ENCODE assay signal across 18 cellular contexts in genomic region chr16:26396511-26397235, GRCh38.
DNase-seq lines count a peak whose midpoint lies in the region; ATAC-seq and TF ChIP-seq lines count a peak whose summit lies in the region.
"Had no signal": no experiment of that assay in that cellular context is flagged by ENCODE, and none has a peak within 500 bp of the region (broad histone marks: within the 10 kb centered on the region; RNA-seq: fewer than 3 reads in every experiment).

No MANE protein-coding gene starts in this region.

- H4K20me1 ChIP-seq in GM23338 (replicated peaks; ENCODE audit: insufficient read depth) (no peaks in the 10 kb centered on the region), MM.1S (ENCODE audit: insufficient read depth, low read length) (no peaks in the 10 kb centered on the region; the same call in 1 of the 2 replicates), neural progenitor cell (ENCODE audit: low read depth) (no peaks in the 10 kb centered on the region), smooth muscle cell (ENCODE audit: low read depth) (no peaks in the 10 kb centered on the region)

- H3K27ac Mint-ChIP-seq in GM23338: no peak overlapping the region
- H3K27ac Mint-ChIP-seq in neural progenitor cell: no peak overlapping the region

- H3K27me3 ChIP-seq in GM23338 (ENCODE audit: insufficient read depth): no peaks in the 10 kb centered on the region
- no peaks in the 10 kb centered on the region for H3K27me3 ChIP-seq in MM.1S (replicated peaks; ENCODE audit: insufficient read depth, low read length)
- H3K27me3 ChIP-seq in neural progenitor cell: no peaks in the 10 kb centered on the region
- peaks cover 7% of the 10 kb centered on the region for H3K27me3 ChIP-seq in smooth muscle cell (ENCODE audit: low read depth)

- ATAC-seq in GM23338: no peak; the same call in 2 of the 3 replicates

- 71% methylated on average over 3 of the region's 3 CpGs for WGBS in smooth muscle cell (ENCODE audit: low lambda C conversion rate)

- H3K4me1 ChIP-seq in GM23338 (ENCODE audit: insufficient read depth): no peaks in the 10 kb centered on the region
- H3K4me1 ChIP-seq in MM.1S (ENCODE audit: low read length): no peaks in the 10 kb centered on the region
- H3K4me1 ChIP-seq in neural progenitor cell: no peaks in the 10 kb centered on the region
- no peaks in the 10 kb centered on the region for H3K4me1 ChIP-seq in smooth muscle cell (ENCODE audit: low read depth)

- no peak overlapping the region for H2AFZ ChIP-seq in GM23338
- no peak overlapping the region for H2AFZ ChIP-seq in MM.1S (ENCODE audit: low read length)
- no peak overlapping the region for H2AFZ ChIP-seq in neural progenitor cell (replicated peaks)
- no peak overlapping the region for H2AFZ ChIP-seq in smooth muscle cell (ENCODE audit: low read depth)

- H3K27me3 Mint-ChIP-seq in GM23338 (ENCODE audit: insufficient read depth, low read depth, poor library complexity) (peaks cover 5% of the 10 kb centered on the region), neural progenitor cell (ENCODE audit: insufficient read depth, low read depth) (peaks cover 7% of the 10 kb centered on the region)

- H3K4me1 Mint-ChIP-seq in GM23338 (no peaks in the 10 kb centered on the region; the same call in 2 of the 3 replicates), neural progenitor cell (peaks cover 2% of the 10 kb centered on the region)
- H3K4me1 Mint-ChIP-seq: CD8-positive, alpha-beta memory T cell had no signal

- no peaks in the 10 kb centered on the region; the same call in 1 of the 2 replicates for H3K9me2 ChIP-seq in GM23338 (ENCODE audit: insufficient read depth)
- no peaks in the 10 kb centered on the region for H3K9me2 ChIP-seq in MM.1S (replicated peaks; ENCODE audit: insufficient read depth, low read length)
- H3K9me2 ChIP-seq: SK-N-SH had no signal

- no peak overlapping the region for H3K9ac ChIP-seq in MM.1S (ENCODE audit: low read length)
- no peak overlapping the region for H3K9ac ChIP-seq in neural progenitor cell
- H3K9ac ChIP-seq in smooth muscle cell (ENCODE audit: low read depth): no peak overlapping the region
- H3K9ac ChIP-seq: SK-N-SH had no signal

- TF ChIP-seq CTCF in GM23338 (conservative IDR thresholded peaks at IDR 0.05; ENCODE audit: low read depth in 2 of 2) (no peak), MM.1S (IDR thresholded peaks at IDR 0.05; ENCODE audit: low read length) (no peak), neural progenitor cell (IDR thresholded peaks at IDR 0.05) (no peak), smooth muscle cell (IDR thresholded peaks at IDR 0.05; ENCODE audit: borderline replicate concordance, insufficient read depth, poor library complexity, severe bottlenecking) (no peak)

- no peak overlapping the region for H3K4me3 ChIP-seq in GM23338
- H3K4me3 ChIP-seq in MM.1S (ENCODE audit: low read length): no peak overlapping the region
- H3K4me3 ChIP-seq in neural progenitor cell: no peak overlapping the region
- no peak overlapping the region for H3K4me3 ChIP-seq in smooth muscle cell

- no peaks in the 10 kb centered on the region for H3K36me3 ChIP-seq in GM23338 (ENCODE audit: insufficient read depth)
- no peaks in the 10 kb centered on the region for H3K36me3 ChIP-seq in MM.1S (replicated peaks; ENCODE audit: insufficient read depth, low read length)
- H3K36me3 ChIP-seq in neural progenitor cell: no peaks in the 10 kb centered on the region
- H3K36me3 ChIP-seq in smooth muscle cell (ENCODE audit: low read depth): no peaks in the 10 kb centered on the region

- H3K79me2 ChIP-seq in GM23338 (replicated peaks; ENCODE audit: insufficient read depth): no peaks in the 10 kb centered on the region
- no peaks in the 10 kb centered on the region for H3K79me2 ChIP-seq in MM.1S (ENCODE audit: low read length)
- H3K79me2 ChIP-seq in neural progenitor cell (ENCODE audit: low read depth): no peaks in the 10 kb centered on the region
- no peaks in the 10 kb centered on the region for H3K79me2 ChIP-seq in smooth muscle cell (ENCODE audit: low read depth)

- H3K9me3 Mint-ChIP-seq in GM23338: peaks cover 73% of the 10 kb centered on the region
- H3K9me3 Mint-ChIP-seq in neural progenitor cell: peaks cover 2% of the 10 kb centered on the region

- H3F3A ChIP-seq in GM23338 (replicated peaks; ENCODE audit: low read depth): no peaks in the 10 kb centered on the region
- H3F3A ChIP-seq in MM.1S (ENCODE audit: insufficient read depth, low read length): no peaks in the 10 kb centered on the region
- no peaks in the 10 kb centered on the region for H3F3A ChIP-seq in neural progenitor cell (ENCODE audit: low read depth)
- H3F3A ChIP-seq in smooth muscle cell (ENCODE audit: low read depth): no peaks in the 10 kb centered on the region

- no peak overlapping the region for H3K4me3 Mint-ChIP-seq in GM23338
- no peak overlapping the region for H3K4me3 Mint-ChIP-seq in neural progenitor cell
- H3K4me3 Mint-ChIP-seq: CD8-positive, alpha-beta memory T cell had no signal

- H3K36me3 Mint-ChIP-seq in GM23338 (ENCODE audit: low read depth): peaks cover 6% of the 10 kb centered on the region; the same call in 2 of the 3 replicates
- no peaks in the 10 kb centered on the region for H3K36me3 Mint-ChIP-seq in neural progenitor cell

- intact Hi-C loops in head of caudate nucleus (cut with DNase I): no loop called here

- H3K9me3 ChIP-seq in MM.1S (replicated peaks; ENCODE audit: insufficient read depth, low read length): no peaks in the 10 kb centered on the region
- H3K9me3 ChIP-seq in neural progenitor cell (ENCODE audit: low read depth): no peaks in the 10 kb centered on the region
- H3K9me3 ChIP-seq in smooth muscle cell (replicated peaks; ENCODE audit: low read depth): no peaks in the 10 kb centered on the region
- H3K9me3 ChIP-seq: SK-N-SH had no signal

- H3K27ac ChIP-seq in GM23338 (ENCODE audit: low read depth): no peak overlapping the region
- H3K27ac ChIP-seq in MM.1S (ENCODE audit: low read length): no peak overlapping the region
- H3K27ac ChIP-seq in neural progenitor cell: no peak overlapping the region
- H3K27ac ChIP-seq in smooth muscle cell (ENCODE audit: low read depth): no peak overlapping the region

- DNase-seq in GM23338 (ENCODE audit: low spot score): peak; percentile 41
- DNase-seq in MM.1S: peak; percentile 21
- DNase-seq in head of caudate nucleus: peak in 41 of 42 donors; percentile 15 to 93 (median 62)
- peak; percentile 59 for DNase-seq in neural progenitor cell (ENCODE audit: low spot score)
- DNase-seq in midbrain (lab: John Stamatoyannopoulos, UW): no peak
- no peak for DNase-seq in smooth muscle cell (lab: John Stamatoyannopoulos, UW; ENCODE audit: unreplicated experiment)
- DNase-seq in Ammon's horn (ENCODE audit: low spot score): no peak
- DNase-seq: CD8-positive, alpha-beta memory T cell; GOT3; Kasumi-1; NCI-H1417; NCI-H187 treated with DMSO at 0.1 percent for 48 hours; NCI-H2227 treated with DMSO at 0.1 percent for 48 hours; NCI-H510A treated with DMSO at 0.1 percent for 48 hours; NCI-H774; RPMI8226; SHP77 treated with DMSO at 0.1 percent for 48 hours; SK-N-SH had no signal

- H3K4me2 ChIP-seq in GM23338 (no peak overlapping the region), MM.1S (ENCODE audit: low read depth, low read length) (no peak overlapping the region), neural progenitor cell (no peak overlapping the region), smooth muscle cell (no peak overlapping the region)
- H3K4me2 ChIP-seq: SK-N-SH had no signal

TF ChIP-seq in GM23338, 12 proteins besides CTCF, POLR2A, EP300 and RAD21:
- TF ChIP-seq REST (IDR thresholded peaks at IDR 0.05; ENCODE audit: unreplicated experiment): peak; percentile 68
- TF ChIP-seq EZH2 (IDR thresholded peaks at IDR 0.05; ENCODE audit: low read depth, unreplicated experiment): no peak
- no peak for TF ChIP-seq NANOG (IDR thresholded peaks at IDR 0.05; ENCODE audit: borderline replicate concordance)
- TF ChIP-seq POLR2AphosphoS5 (IDR thresholded peaks at IDR 0.05; ENCODE audit: low read depth): no peak

Comparison
In these comparisons a context has a peak if more than half of its experiments do, and no peak if none do; other contexts are left out.
1. DNase-seq: peak in GM23338 (single experiment), MM.1S (single experiment), head of caudate nucleus (41 of 42) and neural progenitor cell (single experiment); none in midbrain (single experiment), smooth muscle cell (single experiment) and Ammon's horn (single experiment).